ENCODE assay signal across 2 cellular contexts in genomic region chr1:1196431-1197187, GRCh38.
TF ChIP-seq lines count a peak whose summit lies in the region.

No MANE protein-coding gene starts in this region.

TF ChIP-seq in SK-N-SH, 30 proteins besides CTCF, POLR2A, EP300 and RAD21:
- TF ChIP-seq FOXM1 (IDR thresholded peaks at IDR 0.05; ENCODE audit: low read depth) = no peak
- no peak for TF ChIP-seq POLR2AphosphoS5 (IDR thresholded peaks at IDR 0.05; ENCODE audit: low read depth, low read length)
- no peak for TF ChIP-seq RCOR1 (IDR thresholded peaks at IDR 0.05; ENCODE audit: low read length)
- TF ChIP-seq NRF1 (IDR thresholded peaks at IDR 0.05; ENCODE audit: low read depth, low read length) = no peak
- TF ChIP-seq MXI1 (IDR thresholded peaks at IDR 0.05; ENCODE audit: low read depth, low read length) = no peak
- TF ChIP-seq MAX (IDR thresholded peaks at IDR 0.05; ENCODE audit: low read depth) = no peak
- no peak for TF ChIP-seq GATA2 (CRISPR knock-in tag; IDR thresholded peaks at IDR 0.05)
- no peak for TF ChIP-seq GABPA (IDR thresholded peaks at IDR 0.05; ENCODE audit: low read depth)
- TF ChIP-seq RXRA (IDR thresholded peaks at IDR 0.05; ENCODE audit: borderline replicate concordance, low read depth) = no peak
- no peak for TF ChIP-seq FOSL2 (IDR thresholded peaks at IDR 0.05; ENCODE audit: borderline replicate concordance, low read depth)
- no peak for TF ChIP-seq PBX3 (IDR thresholded peaks at IDR 0.05)
- no peak for TF ChIP-seq ELF1 (IDR thresholded peaks at IDR 0.05)
- TF ChIP-seq SIN3A (IDR thresholded peaks at IDR 0.05; ENCODE audit: borderline replicate concordance, low read depth, low read length) = no peak
- no peak for TF ChIP-seq ZBTB33 (IDR thresholded peaks at IDR 0.05; ENCODE audit: borderline replicate concordance, low read depth)
- TF ChIP-seq YY1 (IDR thresholded peaks at IDR 0.05; ENCODE audit: low read depth) = no peak
- TF ChIP-seq USF1 (IDR thresholded peaks at IDR 0.05; ENCODE audit: borderline replicate concordance, low read depth) = no peak
- no peak for TF ChIP-seq FOXJ3 (CRISPR knock-in tag; IDR thresholded peaks at IDR 0.05)
- TF ChIP-seq NFIC (IDR thresholded peaks at IDR 0.05; ENCODE audit: borderline replicate concordance) = no peak

TF ChIP-seq in SK-N-SH treated with all-trans-retinoic acid at 6 μM for 48 hours, 23 proteins besides CTCF, POLR2A, EP300 and RAD21:
- TF ChIP-seq ISL1 (CRISPR knock-in tag; IDR thresholded peaks at IDR 0.05) = no peak
- no peak for TF ChIP-seq BACH2 (CRISPR knock-in tag; IDR thresholded peaks at IDR 0.05; ENCODE audit: borderline replicate concordance)
- no peak for TF ChIP-seq ZNF70 (CRISPR knock-in tag; IDR thresholded peaks at IDR 0.05)
- TF ChIP-seq TOX (CRISPR knock-in tag; IDR thresholded peaks at IDR 0.05; ENCODE audit: borderline replicate concordance) = no peak
- TF ChIP-seq ZNF8 (CRISPR knock-in tag; IDR thresholded peaks at IDR 0.05) = no peak
TF ChIP-seq in SK-N-SH treated with all-trans-retinoic acid at 6 μM for 48 hours: peak in this region for 0.
